ENCODE assay signal across 8 cellular contexts in genomic region chr3:10189557-10190374, GRCh38. TPM values are rescaled to one million over a fixed set of nuclear protein-coding genes. Genes with fewer than 3 reads are reported as not detected.
DNase-seq lines count a peak whose midpoint lies in the region; ATAC-seq and TF ChIP-seq lines count a peak whose summit lies in the region.

No MANE protein-coding gene starts in this region.

- peaks cover 13 to 48% of the 10 kb centered on the region in 2 donors for H3K4me1 ChIP-seq in lung (ENCODE audit: control insufficient read depth in 2 of 2, insufficient read depth in 2 of 2, low read length in 2 of 2)
- peaks cover 45 to 78% of the 10 kb centered on the region in 2 donors for H3K4me1 ChIP-seq in thyroid gland

- H3K4me3 ChIP-seq in choroid plexus epithelial cell (ENCODE audit: low read depth, low read length) = no peak overlapping the region
- H3K4me3 ChIP-seq in lung = no peak overlapping the region
- no peak overlapping the region for H3K4me3 ChIP-seq in thyroid gland (replicated peaks in 1 of 3)

- ATAC-seq in HG03432 (IDR thresholded peaks at IDR 0.05; ENCODE audit: unreplicated experiment) = peak; percentile 28
- peak; percentile 34; the same call in 2 of the 3 replicates for ATAC-seq in SK-N-SH treated with all-trans-retinoic acid at 6 μM for 48 hours
- ATAC-seq in lung (ENCODE audit: insufficient read depth, low FRiP score) = peak; percentile 46
- no peak for ATAC-seq in GM18519 (IDR thresholded peaks at IDR 0.05; ENCODE audit: low FRiP score, unreplicated experiment)

- WGBS in lung, 2 donors = 29 to 30% methylated on average over 8 of the region's 8 CpGs
- WGBS in thyroid gland, 2 donors = 62 to 72% methylated on average over 8 of the region's 8 CpGs

- TF ChIP-seq CTCF in choroid plexus epithelial cell (conservative IDR thresholded peaks at IDR 0.05; ENCODE audit: low read depth, low read length) = no peak
- TF ChIP-seq CTCF in lung (IDR thresholded peaks at IDR 0.05; ENCODE audit: control extremely low read depth, extremely low read depth) = no peak
- no peak for TF ChIP-seq CTCF in thyroid gland (IDR thresholded peaks at IDR 0.05)

- TF ChIP-seq POLR2A in thyroid gland (IDR thresholded peaks at IDR 0.05) = no peak

- H3K27ac ChIP-seq in lung (ENCODE audit: low read depth in 1 of 2, low read length in 1 of 2) = peak overlapping the region in 1 of 2 donors; percentile 82
- peak overlapping the region in 2 of 3 donors; percentile 72 to 97 for H3K27ac ChIP-seq in thyroid gland

- H3K9me3 ChIP-seq in lung (ENCODE audit: control insufficient read depth in 2 of 2, insufficient read depth in 1 of 2, low read length in 1 of 2) (no peaks in the 10 kb centered on the region), thyroid gland (no peaks in the 10 kb centered on the region)

- H3K27me3 ChIP-seq in lung (ENCODE audit: control insufficient read depth, insufficient read depth) = no peaks in the 10 kb centered on the region
- H3K27me3 ChIP-seq in thyroid gland = no peaks in the 10 kb centered on the region

- DNase-seq in choroid plexus epithelial cell (ENCODE audit: low read depth) (peak; percentile 65), lung (ENCODE audit: low spot score) (peak; percentile 78), thyroid gland (peak; percentile 75 to 90), LoVo (ENCODE audit: low spot score) (no peak), HK-2 (ENCODE audit: unreplicated experiment) (no peak)

- intact Hi-C loops in thyroid gland (cut with DNase I) = no loop called here

- H3K36me3 ChIP-seq in lung (ENCODE audit: control insufficient read depth in 2 of 2, insufficient read depth in 2 of 2, low read length in 2 of 2) (peaks cover 0 to 5% of the 10 kb centered on the region in 2 donors), thyroid gland (no peaks in the 10 kb centered on the region)

TF ChIP-seq in SK-N-SH treated with all-trans-retinoic acid at 6 μM for 48 hours, 23 proteins besides CTCF, POLR2A, EP300 and RAD21:
- TF ChIP-seq ESRRG (CRISPR knock-in tag; IDR thresholded peaks at IDR 0.05) = no peak
- TF ChIP-seq CSDC2 (CRISPR knock-in tag; IDR thresholded peaks at IDR 0.05) = no peak
- no peak for TF ChIP-seq ZNF8 (CRISPR knock-in tag; IDR thresholded peaks at IDR 0.05)
- no peak for TF ChIP-seq PATZ1 (CRISPR knock-in tag; IDR thresholded peaks at IDR 0.05; ENCODE audit: borderline replicate concordance)
- TF ChIP-seq ZC3H10 (CRISPR knock-in tag; IDR thresholded peaks at IDR 0.05) = no peak
- no peak for TF ChIP-seq CREB5 (CRISPR knock-in tag; IDR thresholded peaks at IDR 0.05; ENCODE audit: low read depth)
- no peak for TF ChIP-seq ZNF565 (CRISPR knock-in tag; conservative IDR thresholded peaks at IDR 0.05; ENCODE audit: low read depth)
- TF ChIP-seq TSHZ2 (CRISPR knock-in tag; IDR thresholded peaks at IDR 0.05) = no peak
- no peak for TF ChIP-seq TOX (CRISPR knock-in tag; IDR thresholded peaks at IDR 0.05; ENCODE audit: borderline replicate concordance)
- TF ChIP-seq RARB (CRISPR knock-in tag; IDR thresholded peaks at IDR 0.05) = no peak
- no peak for TF ChIP-seq GLIS3 (CRISPR knock-in tag; IDR thresholded peaks at IDR 0.05)
- no peak for TF ChIP-seq BACH2 (CRISPR knock-in tag; IDR thresholded peaks at IDR 0.05; ENCODE audit: borderline replicate concordance)
- TF ChIP-seq SNAI2 (CRISPR knock-in tag; IDR thresholded peaks at IDR 0.05) = no peak

RNA-seq across cellular contexts. Expression of gene IRAK2, which starts 25.0 kb away (rescaled TPM):
- 10 to 100 TPM in 1 of 2 donors, 1 to 10 TPM in 1; 6.8 to 13.2 TPM for total RNA-seq in lung
- 10 to 100 TPM in 1 of 2 donors, 1 to 10 TPM in 1; 2.9 to 33.1 TPM for polyA plus RNA-seq in lung
- 1 to 10 TPM; 5.0 to 9.1 (median 7.4) TPM for total RNA-seq in thyroid gland

RNA-seq across cellular contexts. Expression of gene VHL, which starts 48.2 kb away (rescaled TPM):
- total RNA-seq in lung = 10 to 100 TPM; 31.0 to 66.2 TPM
- 10 to 100 TPM; 26.8 to 30.3 TPM for polyA plus RNA-seq in lung
- total RNA-seq in thyroid gland = 10 to 100 TPM; 55.0 to 60.1 (median 58.5) TPM

RNA-seq across cellular contexts. Expression of gene TATDN2, which starts 58.5 kb away (rescaled TPM):
- total RNA-seq in lung = 10 to 100 TPM; 26.5 to 32.9 TPM
- 10 to 100 TPM; 12.0 to 21.1 TPM for polyA plus RNA-seq in lung
- 10 to 100 TPM; 21.4 to 37.1 (median 30.1) TPM for total RNA-seq in thyroid gland

Comparison
In these comparisons a context has a peak if more than half of its experiments do, and no peak if none do; other contexts are left out.
1. DNase-seq: peak in choroid plexus epithelial cell (single experiment), lung (single experiment) and thyroid gland (2 of 2); none in LoVo (single experiment) and HK-2 (single experiment).